Comparison of ENCODE assay signal across 21 cellular contexts in the genomic region with DNA sequence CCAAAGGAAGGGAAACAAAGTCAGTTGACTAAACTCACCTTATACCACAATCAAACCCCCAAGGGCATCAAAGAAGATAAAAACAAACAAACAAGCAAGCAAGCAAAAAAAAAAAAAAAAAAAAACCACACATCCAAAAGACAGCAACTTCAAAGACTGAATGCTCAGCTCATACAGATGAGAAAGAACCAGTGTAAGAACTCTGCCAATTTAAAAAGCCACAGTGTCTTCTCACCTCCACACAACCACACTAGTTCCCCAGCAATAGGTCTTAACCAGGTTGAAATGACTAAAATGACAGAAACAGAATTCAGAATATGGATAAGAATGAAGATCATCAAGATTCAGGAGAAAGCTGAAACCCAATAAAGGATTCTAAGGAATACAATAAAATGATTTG.
DNase-seq lines count a peak whose midpoint lies in the region; ATAC-seq and TF ChIP-seq lines count a peak whose summit lies in the region.
"Had no signal": no experiment of that assay in that cellular context is flagged by ENCODE, and none has a peak within 500 bp of the region (broad histone marks: within the 10 kb centered on the region; RNA-seq: fewer than 3 reads in every experiment).

No MANE protein-coding gene starts in this region.

- intact Hi-C loops in ovary (cut with DNase I) = no loop called here

- H3K27me3 Mint-ChIP-seq in T-helper 17 cell = no peaks in the 10 kb centered on the region
- H3K27me3 Mint-ChIP-seq in central memory CD8-positive, alpha-beta T cell = no peaks in the 10 kb centered on the region
- H3K27me3 Mint-ChIP-seq: CD4-positive, CD25-positive, alpha-beta regulatory T cell; CD8-positive, alpha-beta memory T cell had no signal

- peaks cover 2% of the 10 kb centered on the region for H3K36me3 Mint-ChIP-seq in T-helper 17 cell (ENCODE audit: low read depth)
- H3K36me3 Mint-ChIP-seq in central memory CD8-positive, alpha-beta T cell (ENCODE audit: insufficient read depth) = peaks cover 5% of the 10 kb centered on the region
- H3K36me3 Mint-ChIP-seq in stimulated activated effector memory CD8-positive, alpha-beta T cell treated with anti-CD3 and anti-CD28 coated beads, Interleukin-12 subunit alpha, Interleukin-12 subunit beta, amount 100 ng/mL, for 72 hours = no peaks in the 10 kb centered on the region

- peak; percentile 43 for DNase-seq in Jurkat, Clone E6-1 (ENCODE audit: low read depth, low spot score)
- DNase-seq in T-helper 17 cell (no peak), NK-92 (lab: John Stamatoyannopoulos, UW; ENCODE audit: unreplicated experiment) (no peak), ovary (no peak)
- DNase-seq in central memory CD8-positive, alpha-beta T cell (ENCODE audit: low spot score in 2 of 2) = no peak
- no peak for DNase-seq in stimulated activated effector memory CD8-positive, alpha-beta T cell treated with anti-CD3 and anti-CD28 coated beads, Interleukin-12 subunit alpha, Interleukin-12 subunit beta, amount 100 ng/mL, for 72 hours (ENCODE audit: low spot score in 2 of 2)
- DNase-seq: ACHN; BE2C; C1 segment of cervical spinal cord; CD4-positive, CD25-positive, alpha-beta regulatory T cell; COR-L47; GDM1; GOT3; H7; HFFc6 had no signal

- H3K27me3 ChIP-seq in ovary = no peaks in the 10 kb centered on the region
- H3K27me3 ChIP-seq: BE2C had no signal

- no peaks in the 10 kb centered on the region for H3K9me3 Mint-ChIP-seq in central memory CD8-positive, alpha-beta T cell
- no peaks in the 10 kb centered on the region for H3K9me3 Mint-ChIP-seq in stimulated activated effector memory CD8-positive, alpha-beta T cell treated with anti-CD3 and anti-CD28 coated beads, Interleukin-12 subunit alpha, Interleukin-12 subunit beta, amount 100 ng/mL, for 72 hours
- H3K9me3 Mint-ChIP-seq: HFFc6 had no signal

- TF ChIP-seq POLR2A in ovary (IDR thresholded peaks at IDR 0.05) = no peak

- no peak overlapping the region for H3K27ac ChIP-seq in ovary
- H3K27ac ChIP-seq: HL-60 had no signal

- TF ChIP-seq CTCF in ovary (IDR thresholded peaks at IDR 0.05) = no peak

- H3K4me3 ChIP-seq in Jurkat, Clone E6-1 (ENCODE audit: low read length) = no peak overlapping the region
- H3K4me3 ChIP-seq in ovary = no peak overlapping the region
- H3K4me3 ChIP-seq: K562 had no signal

- H3K4me3 Mint-ChIP-seq in T-helper 17 cell = no peak overlapping the region
- no peak overlapping the region for H3K4me3 Mint-ChIP-seq in central memory CD8-positive, alpha-beta T cell
- no peak overlapping the region for H3K4me3 Mint-ChIP-seq in stimulated activated effector memory CD8-positive, alpha-beta T cell treated with anti-CD3 and anti-CD28 coated beads, Interleukin-12 subunit alpha, Interleukin-12 subunit beta, amount 100 ng/mL, for 72 hours
- H3K4me3 Mint-ChIP-seq: HFFc6 had no signal

- H3K9me3 ChIP-seq in T-helper 17 cell (ENCODE audit: control insufficient read depth, low read length, poor library complexity, severe bottlenecking) = no peaks in the 10 kb centered on the region
- no peaks in the 10 kb centered on the region for H3K9me3 ChIP-seq in ovary
- H3K9me3 ChIP-seq: BE2C had no signal

- TF ChIP-seq EP300 in ovary (IDR thresholded peaks at IDR 0.05) = no peak

- H3K27ac Mint-ChIP-seq in T-helper 17 cell = peak overlapping the region; percentile 27
- no peak overlapping the region for H3K27ac Mint-ChIP-seq in central memory CD8-positive, alpha-beta T cell (ENCODE audit: low read depth)
- H3K27ac Mint-ChIP-seq in stimulated activated effector memory CD8-positive, alpha-beta T cell treated with anti-CD3 and anti-CD28 coated beads, Interleukin-12 subunit alpha, Interleukin-12 subunit beta, amount 100 ng/mL, for 72 hours = peak overlapping the region; percentile 16
- H3K27ac Mint-ChIP-seq: HFFc6 had no signal

- H3K4me1 ChIP-seq in ovary (ENCODE audit: insufficient read depth) = peaks cover 2% of the 10 kb centered on the region
- H3K4me1 ChIP-seq: BE2C had no signal

- ATAC-seq in T-helper 17 cell (no peak), HG03045 (IDR thresholded peaks at IDR 0.05; ENCODE audit: unreplicated experiment) (no peak), HG03378 (IDR thresholded peaks at IDR 0.05; ENCODE audit: unreplicated experiment) (no peak)
- peak; percentile 28 for ATAC-seq in central memory CD8-positive, alpha-beta T cell (replicated peaks; ENCODE audit: extremely low read depth, poor library complexity, severe bottlenecking)
- no peak for ATAC-seq in stimulated activated effector memory CD8-positive, alpha-beta T cell treated with anti-CD3 and anti-CD28 coated beads, Interleukin-12 subunit alpha, Interleukin-12 subunit beta, amount 100 ng/mL, for 72 hours
- ATAC-seq: HCT116, K562 had no signal

- no peaks in the 10 kb centered on the region for H3K36me3 ChIP-seq in ovary
- H3K36me3 ChIP-seq: BE2C had no signal

- H3K4me1 Mint-ChIP-seq in T-helper 17 cell = peaks cover 37% of the 10 kb centered on the region
- peaks cover 42% of the 10 kb centered on the region for H3K4me1 Mint-ChIP-seq in central memory CD8-positive, alpha-beta T cell
- peaks cover 32% of the 10 kb centered on the region for H3K4me1 Mint-ChIP-seq in stimulated activated effector memory CD8-positive, alpha-beta T cell treated with anti-CD3 and anti-CD28 coated beads, Interleukin-12 subunit alpha, Interleukin-12 subunit beta, amount 100 ng/mL, for 72 hours
